Comparison of ENCODE assay signal across 1 cellular context in the genomic region with DNA sequence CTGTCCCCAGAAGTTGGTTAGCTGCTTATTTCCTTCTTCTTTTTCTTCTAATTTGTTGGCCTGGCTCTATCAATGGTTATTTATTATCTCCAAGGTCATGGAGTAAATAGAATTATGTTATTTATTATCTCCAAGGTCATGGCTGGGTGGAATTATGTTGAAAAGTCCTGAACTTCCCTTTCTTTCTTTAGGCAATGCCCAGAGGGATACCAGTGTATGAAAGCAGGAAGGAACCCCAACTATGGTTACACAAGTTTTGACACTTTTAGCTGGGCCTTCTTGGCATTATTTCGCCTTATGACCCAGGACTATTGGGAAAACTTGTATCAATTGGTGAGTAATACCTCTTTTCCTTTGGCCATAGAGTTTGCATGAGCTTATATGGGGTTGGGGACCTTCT.
TF ChIP-seq lines count a peak whose summit lies in the region.

No MANE protein-coding gene starts in this region.

TF ChIP-seq in GM23338, 12 proteins besides CTCF, POLR2A, EP300 and RAD21 (continued from another document):
- TF ChIP-seq, protein P1, sequence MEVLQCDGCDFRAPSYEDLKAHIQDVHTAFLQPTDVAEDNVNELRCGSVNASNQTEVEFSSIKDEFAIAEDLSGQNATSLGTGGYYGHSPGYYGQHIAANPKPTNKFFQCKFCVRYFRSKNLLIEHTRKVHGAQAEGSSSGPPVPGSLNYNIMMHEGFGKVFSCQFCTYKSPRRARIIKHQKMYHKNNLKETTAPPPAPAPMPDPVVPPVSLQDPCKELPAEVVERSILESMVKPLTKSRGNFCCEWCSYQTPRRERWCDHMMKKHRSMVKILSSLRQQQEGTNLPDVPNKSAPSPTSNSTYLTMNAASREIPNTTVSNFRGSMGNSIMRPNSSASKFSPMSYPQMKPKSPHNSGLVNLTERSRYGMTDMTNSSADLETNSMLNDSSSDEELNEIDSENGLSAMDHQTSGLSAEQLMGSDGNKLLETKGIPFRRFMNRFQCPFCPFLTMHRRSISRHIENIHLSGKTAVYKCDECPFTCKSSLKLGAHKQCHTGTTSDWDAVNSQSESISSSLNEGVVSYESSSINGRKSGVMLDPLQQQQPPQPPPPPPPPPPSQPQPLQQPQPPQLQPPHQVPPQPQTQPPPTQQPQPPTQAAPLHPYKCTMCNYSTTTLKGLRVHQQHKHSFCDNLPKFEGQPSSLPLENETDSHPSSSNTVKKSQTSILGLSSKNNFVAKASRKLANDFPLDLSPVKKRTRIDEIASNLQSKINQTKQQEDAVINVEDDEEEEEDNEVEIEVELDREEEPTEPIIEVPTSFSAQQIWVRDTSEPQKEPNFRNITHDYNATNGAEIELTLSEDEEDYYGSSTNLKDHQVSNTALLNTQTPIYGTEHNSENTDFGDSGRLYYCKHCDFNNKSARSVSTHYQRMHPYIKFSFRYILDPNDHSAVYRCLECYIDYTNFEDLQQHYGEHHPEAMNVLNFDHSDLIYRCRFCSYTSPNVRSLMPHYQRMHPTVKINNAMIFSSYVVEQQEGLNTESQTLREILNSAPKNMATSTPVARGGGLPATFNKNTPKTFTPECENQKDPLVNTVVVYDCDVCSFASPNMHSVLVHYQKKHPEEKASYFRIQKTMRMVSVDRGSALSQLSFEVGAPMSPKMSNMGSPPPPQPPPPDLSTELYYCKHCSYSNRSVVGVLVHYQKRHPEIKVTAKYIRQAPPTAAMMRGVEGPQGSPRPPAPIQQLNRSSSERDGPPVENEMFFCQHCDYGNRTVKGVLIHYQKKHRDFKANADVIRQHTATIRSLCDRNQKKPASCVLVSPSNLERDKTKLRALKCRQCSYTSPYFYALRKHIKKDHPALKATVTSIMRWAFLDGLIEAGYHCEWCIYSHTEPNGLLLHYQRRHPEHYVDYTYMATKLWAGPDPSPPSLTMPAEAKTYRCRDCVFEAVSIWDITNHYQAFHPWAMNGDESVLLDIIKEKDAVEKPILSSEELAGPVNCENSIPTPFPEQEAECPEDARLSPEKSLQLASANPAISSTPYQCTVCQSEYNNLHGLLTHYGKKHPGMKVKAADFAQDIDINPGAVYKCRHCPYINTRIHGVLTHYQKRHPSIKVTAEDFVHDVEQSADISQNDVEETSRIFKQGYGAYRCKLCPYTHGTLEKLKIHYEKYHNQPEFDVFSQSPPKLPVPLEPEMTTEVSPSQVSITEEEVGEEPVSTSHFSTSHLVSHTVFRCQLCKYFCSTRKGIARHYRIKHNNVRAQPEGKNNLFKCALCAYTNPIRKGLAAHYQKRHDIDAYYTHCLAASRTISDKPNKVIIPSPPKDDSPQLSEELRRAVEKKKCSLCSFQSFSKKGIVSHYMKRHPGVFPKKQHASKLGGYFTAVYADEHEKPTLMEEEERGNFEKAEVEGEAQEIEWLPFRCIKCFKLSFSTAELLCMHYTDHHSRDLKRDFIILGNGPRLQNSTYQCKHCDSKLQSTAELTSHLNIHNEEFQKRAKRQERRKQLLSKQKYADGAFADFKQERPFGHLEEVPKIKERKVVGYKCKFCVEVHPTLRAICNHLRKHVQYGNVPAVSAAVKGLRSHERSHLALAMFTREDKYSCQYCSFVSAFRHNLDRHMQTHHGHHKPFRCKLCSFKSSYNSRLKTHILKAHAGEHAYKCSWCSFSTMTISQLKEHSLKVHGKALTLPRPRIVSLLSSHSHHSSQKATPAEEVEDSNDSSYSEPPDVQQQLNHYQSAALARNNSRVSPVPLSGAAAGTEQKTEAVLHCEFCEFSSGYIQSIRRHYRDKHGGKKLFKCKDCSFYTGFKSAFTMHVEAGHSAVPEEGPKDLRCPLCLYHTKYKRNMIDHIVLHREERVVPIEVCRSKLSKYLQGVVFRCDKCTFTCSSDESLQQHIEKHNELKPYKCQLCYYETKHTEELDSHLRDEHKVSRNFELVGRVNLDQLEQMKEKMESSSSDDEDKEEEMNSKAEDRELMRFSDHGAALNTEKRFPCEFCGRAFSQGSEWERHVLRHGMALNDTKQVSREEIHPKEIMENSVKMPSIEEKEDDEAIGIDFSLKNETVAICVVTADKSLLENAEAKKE (CRISPR knock-in tag; IDR thresholded peaks at IDR 0.05): no peak
TF ChIP-seq in GM23338: peak in this region for 0.
